ENCODE assay signal across 2 cellular contexts in genomic region chr22:37062657-37063381, GRCh38.
TF ChIP-seq lines count a peak whose summit lies in the region.

No MANE protein-coding gene starts in this region.

TF ChIP-seq in HCT116, 20 proteins besides CTCF, POLR2A, EP300 and RAD21:
- no peak for TF ChIP-seq EZH2 (IDR thresholded peaks at IDR 0.05)
- TF ChIP-seq, protein P1, sequence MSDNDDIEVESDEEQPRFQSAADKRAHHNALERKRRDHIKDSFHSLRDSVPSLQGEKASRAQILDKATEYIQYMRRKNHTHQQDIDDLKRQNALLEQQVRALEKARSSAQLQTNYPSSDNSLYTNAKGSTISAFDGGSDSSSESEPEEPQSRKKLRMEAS (IDR thresholded peaks at IDR 0.05), result no peak
- TF ChIP-seq TCF7L2 (IDR thresholded peaks at IDR 0.05; ENCODE audit: borderline replicate concordance, extremely low read depth, insufficient read depth, insufficient read length), result no peak
- TF ChIP-seq, protein P2, sequence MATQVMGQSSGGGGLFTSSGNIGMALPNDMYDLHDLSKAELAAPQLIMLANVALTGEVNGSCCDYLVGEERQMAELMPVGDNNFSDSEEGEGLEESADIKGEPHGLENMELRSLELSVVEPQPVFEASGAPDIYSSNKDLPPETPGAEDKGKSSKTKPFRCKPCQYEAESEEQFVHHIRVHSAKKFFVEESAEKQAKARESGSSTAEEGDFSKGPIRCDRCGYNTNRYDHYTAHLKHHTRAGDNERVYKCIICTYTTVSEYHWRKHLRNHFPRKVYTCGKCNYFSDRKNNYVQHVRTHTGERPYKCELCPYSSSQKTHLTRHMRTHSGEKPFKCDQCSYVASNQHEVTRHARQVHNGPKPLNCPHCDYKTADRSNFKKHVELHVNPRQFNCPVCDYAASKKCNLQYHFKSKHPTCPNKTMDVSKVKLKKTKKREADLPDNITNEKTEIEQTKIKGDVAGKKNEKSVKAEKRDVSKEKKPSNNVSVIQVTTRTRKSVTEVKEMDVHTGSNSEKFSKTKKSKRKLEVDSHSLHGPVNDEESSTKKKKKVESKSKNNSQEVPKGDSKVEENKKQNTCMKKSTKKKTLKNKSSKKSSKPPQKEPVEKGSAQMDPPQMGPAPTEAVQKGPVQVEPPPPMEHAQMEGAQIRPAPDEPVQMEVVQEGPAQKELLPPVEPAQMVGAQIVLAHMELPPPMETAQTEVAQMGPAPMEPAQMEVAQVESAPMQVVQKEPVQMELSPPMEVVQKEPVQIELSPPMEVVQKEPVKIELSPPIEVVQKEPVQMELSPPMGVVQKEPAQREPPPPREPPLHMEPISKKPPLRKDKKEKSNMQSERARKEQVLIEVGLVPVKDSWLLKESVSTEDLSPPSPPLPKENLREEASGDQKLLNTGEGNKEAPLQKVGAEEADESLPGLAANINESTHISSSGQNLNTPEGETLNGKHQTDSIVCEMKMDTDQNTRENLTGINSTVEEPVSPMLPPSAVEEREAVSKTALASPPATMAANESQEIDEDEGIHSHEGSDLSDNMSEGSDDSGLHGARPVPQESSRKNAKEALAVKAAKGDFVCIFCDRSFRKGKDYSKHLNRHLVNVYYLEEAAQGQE (IDR thresholded peaks at IDR 0.05; ENCODE audit: low read depth), result no peak

TF ChIP-seq in SK-N-SH, 30 proteins besides CTCF, POLR2A, EP300 and RAD21:
- TF ChIP-seq POLR2AphosphoS5 (IDR thresholded peaks at IDR 0.05; ENCODE audit: low read depth, low read length), result no peak
- no peak for TF ChIP-seq RCOR1 (IDR thresholded peaks at IDR 0.05; ENCODE audit: low read length)
- TF ChIP-seq MEF2A (IDR thresholded peaks at IDR 0.05; ENCODE audit: borderline replicate concordance, low read depth), result no peak
- TF ChIP-seq RFX5 (IDR thresholded peaks at IDR 0.05; ENCODE audit: low read length), result no peak
- TF ChIP-seq ELF1 (IDR thresholded peaks at IDR 0.05), result no peak
